In genomic region chr1:161454861-161455707, GRCh38 we compare ENCODE assay signal across 9 cellular contexts. TPM values are rescaled to one million over a fixed set of nuclear protein-coding genes. Genes with fewer than 3 reads are reported as not detected.
A peak's percentile ranks its signal among the peaks of the same experiment; 100 is the strongest.
DNase-seq lines count a peak whose midpoint lies in the region; ATAC-seq, FAIRE-seq and TF ChIP-seq lines count a peak whose summit lies in the region.
"Not testable (repeated sequence)": the region's sequence is repeated elsewhere in the genome, so short reads cannot be mapped to it uniquely, and the experiment has no call there.
"Had no signal": no experiment of that assay in that cellular context is flagged by ENCODE, and none has a peak within 500 bp of the region (broad histone marks: within the 10 kb centered on the region; RNA-seq: fewer than 3 reads in every experiment).

No MANE protein-coding gene starts in this region.

- H3K27ac Mint-ChIP-seq in activated B cell treated with CpG ODN at 0.5 μM for 24 hours = not testable (repeated sequence)

- H3K4me1 ChIP-seq in pancreas = not testable (repeated sequence)

- POLR2A ChIA-PET in activated B cell treated with CpG ODN at 0.5 μM for 24 hours (lab: Charles Lee) = not testable (repeated sequence)

- not testable (repeated sequence) for H3K4me1 Mint-ChIP-seq in activated B cell treated with CpG ODN at 0.5 μM for 24 hours

- not testable (repeated sequence) for H3K4me3 ChIP-seq in pancreas

- H3K27ac ChIP-seq in pancreas = not testable (repeated sequence)

- not testable (repeated sequence) for FAIRE-seq in pancreas (lab: Jason Lieb, UNC)

- not testable (repeated sequence) for H3K9me3 Mint-ChIP-seq in activated B cell treated with CpG ODN at 0.5 μM for 24 hours

- CTCF ChIA-PET in activated B cell treated with CpG ODN at 0.5 μM for 24 hours (lab: Charles Lee) = not testable (repeated sequence)

- H3K36me3 Mint-ChIP-seq in activated B cell treated with CpG ODN at 0.5 μM for 24 hours (ENCODE audit: low read depth) = not testable (repeated sequence)

- DNase-seq in activated B cell treated with CpG ODN at 0.5 μM for 24 hours, pancreas: not testable (repeated sequence)

- H3K27me3 ChIP-seq in pancreas = not testable (repeated sequence)

- H3K27me3 Mint-ChIP-seq in activated B cell treated with CpG ODN at 0.5 μM for 24 hours = not testable (repeated sequence)

- WGBS in pancreas, 2 donors = no CpG with 5 or more reads among the region's 107 CpGs

- not testable (repeated sequence) for H3K36me3 ChIP-seq in pancreas

- not testable (repeated sequence) for H3K9me3 ChIP-seq in pancreas

- H3K4me3 Mint-ChIP-seq in activated B cell treated with CpG ODN at 0.5 μM for 24 hours = not testable (repeated sequence)

- ATAC-seq in GM18517 (IDR thresholded peaks at IDR 0.05; ENCODE audit: unreplicated experiment) (peak; percentile 28), GM19397 (IDR thresholded peaks at IDR 0.05; ENCODE audit: unreplicated experiment) (peak; percentile 27), GM21737 (IDR thresholded peaks at IDR 0.05; ENCODE audit: unreplicated experiment) (peak; percentile 28), HG02885 (IDR thresholded peaks at IDR 0.05; ENCODE audit: poor library complexity, unreplicated experiment) (peak; percentile 30), HG03342 (IDR thresholded peaks at IDR 0.05; ENCODE audit: unreplicated experiment) (peak; percentile 17), activated B cell treated with CpG ODN at 0.5 μM for 24 hours (ENCODE audit: low read depth) (peak; percentile 3), esophagus mucosa (peak; percentile 40), pancreas (peak; percentile 29 to 53 (median 38))

- TF ChIP-seq CTCF in activated B cell treated with CpG ODN at 0.5 μM for 24 hours (IDR thresholded peaks at IDR 0.05); pancreas (IDR thresholded peaks at IDR 0.05): not testable (repeated sequence)

- intact Hi-C loops in activated B cell treated with CpG ODN at 0.5 μM for 24 hours (cut with micrococcal nuclease); pancreas (cut with DNase I): not testable (repeated sequence)

RNA-seq across cellular contexts. Expression of gene FCGR2A, which starts 50.2 kb away (rescaled TPM):
- total RNA-seq in activated B cell treated with CpG ODN at 0.5 μM for 24 hours (6.2 and 8.6 TPM in 2 replicates), esophagus mucosa (3.1 TPM), pancreas (10 to 100 TPM in 3 of 6 donors, 1 to 10 TPM in 3; 2.0 to 32.7 (median 7.6) TPM)
- 1 to 10 TPM; 2.1 to 3.1 TPM for polyA plus RNA-seq in pancreas
- total RNA-seq: activated naive CD8-positive, alpha-beta T cell treated with anti-CD3 and anti-CD28 coated beads for 36 hours had no signal
